ENCODE assay signal across 10 cellular contexts in the genomic region with DNA sequence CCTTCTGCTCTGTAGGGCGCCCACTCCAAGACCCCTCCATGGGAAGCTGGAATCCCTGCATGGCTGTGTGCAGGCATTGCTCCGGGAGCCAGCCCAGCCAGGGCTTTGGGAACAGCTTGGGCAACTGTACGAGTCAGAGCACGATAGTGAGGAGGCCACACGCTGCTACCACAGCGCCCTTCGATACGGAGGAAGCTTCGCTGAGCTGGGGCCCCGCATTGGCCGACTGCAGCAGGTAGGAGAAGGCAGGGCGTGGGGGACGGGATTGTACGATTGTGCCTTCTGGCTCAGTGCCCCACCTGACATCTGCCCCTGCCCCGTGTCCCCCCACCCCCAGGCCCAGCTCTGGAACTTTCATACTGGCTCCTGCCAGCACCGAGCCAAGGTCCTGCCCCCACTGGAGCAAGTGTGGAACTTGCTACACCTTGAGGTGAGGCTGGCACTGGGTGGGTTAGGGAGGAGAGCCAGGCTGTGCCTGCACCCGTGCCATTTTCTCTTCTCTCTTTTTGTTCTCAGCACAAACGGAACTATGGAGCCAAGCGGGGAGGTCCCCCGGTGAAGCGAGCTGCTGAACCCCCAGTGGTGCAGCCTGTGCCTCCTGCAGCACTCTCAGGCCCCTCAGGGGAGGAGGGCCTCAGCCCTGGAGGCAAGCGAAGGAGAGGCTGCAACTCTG. TPM values are rescaled to one million over a fixed set of nuclear protein-coding genes. Genes with fewer than 3 reads are reported as not detected.
DNase-seq lines count a peak whose midpoint lies in the region; ATAC-seq and TF ChIP-seq lines count a peak whose summit lies in the region.
"Had no signal": no experiment of that assay in that cellular context is flagged by ENCODE, and none has a peak within 500 bp of the region (broad histone marks: within the 10 kb centered on the region; RNA-seq: fewer than 3 reads in every experiment).

No MANE protein-coding gene starts in this region.

- CTCF ChIA-PET in activated naive CD4-positive, alpha-beta T cell treated with anti-CD3 and anti-CD28 coated beads for 36 hours (lab: Charles Lee): interaction anchor here (1.8 to 2.4 kb wide), 2 partner anchors 11 to 23 kb away, joined by 8 to 20 read pairs; no protein-coding TSS in a partner anchor

- H4K5ac ChIP-seq in mesendoderm (ENCODE audit: low read length): no peak overlapping the region

- intact Hi-C loops in activated naive CD4-positive, alpha-beta T cell treated with anti-CD3 and anti-CD28 coated beads for 36 hours (cut with micrococcal nuclease): loop anchor here (10.0 kb wide), 1 partner anchor 511 kb away; a partner anchor contains a TSS
- intact Hi-C loops in esophagus muscularis mucosa (cut with DNase I): no loop called here
- intact Hi-C loops in gastrocnemius medialis (cut with DNase I; ENCODE audit: low total_unique reads): loop anchor here (10.0 kb wide), 1 partner anchor 541 kb away; a partner anchor contains a TSS

- peaks cover 46% of the 10 kb centered on the region for H3K4me1 Mint-ChIP-seq in activated naive CD4-positive, alpha-beta T cell treated with anti-CD3 and anti-CD28 coated beads for 36 hours (ENCODE audit: low read depth)

- no peaks in the 10 kb centered on the region for H3K9me3 Mint-ChIP-seq in activated naive CD4-positive, alpha-beta T cell treated with anti-CD3 and anti-CD28 coated beads for 36 hours

- no peak overlapping the region for H3K4me2 ChIP-seq in mesendoderm (ENCODE audit: low read length)

- H3K18ac ChIP-seq in mesendoderm (ENCODE audit: low read length): no peak overlapping the region

- peaks cover 23% of the 10 kb centered on the region for H3K36me3 Mint-ChIP-seq in activated naive CD4-positive, alpha-beta T cell treated with anti-CD3 and anti-CD28 coated beads for 36 hours (ENCODE audit: low read depth)

- no peak overlapping the region for H3K56ac ChIP-seq in mesendoderm (ENCODE audit: low read length)

- H2BK5ac ChIP-seq in mesendoderm (ENCODE audit: low read length): no peak overlapping the region

- TF ChIP-seq EP300 in esophagus muscularis mucosa (IDR thresholded peaks at IDR 0.05): no peak

- H3K27ac ChIP-seq in WERI-Rb-1: no peak overlapping the region
- peak overlapping the region in 3 of 4 donors; percentile 97 to 98 (median 97) for H3K27ac ChIP-seq in esophagus muscularis mucosa (replicated peaks in 1 of 4)
- peak overlapping the region in 3 of 4 donors; percentile 12 to 100 (median 99) for H3K27ac ChIP-seq in gastrocnemius medialis
- H3K27ac ChIP-seq in mesendoderm (ENCODE audit: low read depth, low read length): no peak overlapping the region

- TF ChIP-seq POLR2A in esophagus muscularis mucosa (IDR thresholded peaks at IDR 0.05; ENCODE audit: low read depth): no peak
- no peak for TF ChIP-seq POLR2A in gastrocnemius medialis (IDR thresholded peaks at IDR 0.05)

- H3K4me3 ChIP-seq in WERI-Rb-1 (ENCODE audit: low read depth, low read length) (no peak overlapping the region), esophagus muscularis mucosa (peak overlapping the region in 1 of 4 donors; percentile 64), gastrocnemius medialis (no peak overlapping the region), mesendoderm (ENCODE audit: low read length) (no peak overlapping the region)

- 83% methylated on average over 14 of the region's 22 CpGs for WGBS in esophagus muscularis mucosa
- WGBS in mesendoderm (ENCODE audit: extremely low coverage, insufficient coverage, low lambda C conversion rate): no CpG with 5 or more reads among the region's 22 CpGs

- H3K23ac ChIP-seq in mesendoderm (ENCODE audit: low read length): no peak overlapping the region

- no peak for ATAC-seq in gastrocnemius medialis
- no peak for ATAC-seq in HG02588 (IDR thresholded peaks at IDR 0.05; ENCODE audit: unreplicated experiment)

- H3K27ac Mint-ChIP-seq in activated naive CD4-positive, alpha-beta T cell treated with anti-CD3 and anti-CD28 coated beads for 36 hours: peak overlapping the region; percentile 66

- H2BK120ac ChIP-seq in mesendoderm (ENCODE audit: low read depth, low read length): no peak overlapping the region

- no peaks in the 10 kb centered on the region for H3K79me1 ChIP-seq in mesendoderm (ENCODE audit: low read length)

- no peaks in the 10 kb centered on the region for H3K79me2 ChIP-seq in mesendoderm (ENCODE audit: control insufficient read depth, insufficient read depth, low read length)

- no peak for DNase-seq in activated naive CD4-positive, alpha-beta T cell treated with anti-CD3 and anti-CD28 coated beads for 36 hours
- no peak for DNase-seq in activated naive CD4-positive, alpha-beta T cell treated with Interleukin-2 at 50 U/mL for 16 hours
- DNase-seq in WERI-Rb-1 (peak; percentile 4), esophagus muscularis mucosa (ENCODE audit: extremely low spot score) (no peak), gastrocnemius medialis (peak in 1 of 2 donors; percentile 13), mesendoderm (no peak), iPS-NIHi11 (ENCODE audit: low spot score) (no peak)
- DNase-seq: anterior cingulate cortex, NCI-H1417 treated with DMSO at 0.1 percent for 48 hours had no signal

- no peaks in the 10 kb centered on the region for H3K27me3 Mint-ChIP-seq in activated naive CD4-positive, alpha-beta T cell treated with anti-CD3 and anti-CD28 coated beads for 36 hours (ENCODE audit: low read depth)

- no peak overlapping the region for H2AK5ac ChIP-seq in mesendoderm (ENCODE audit: low read length)

- H3K9me3 ChIP-seq in WERI-Rb-1 (ENCODE audit: severe bottlenecking) (no peaks in the 10 kb centered on the region), esophagus muscularis mucosa (no peaks in the 10 kb centered on the region), gastrocnemius medialis (no peaks in the 10 kb centered on the region)

- H3K27me3 ChIP-seq in WERI-Rb-1 (ENCODE audit: insufficient read depth, low read depth, severe bottlenecking) (no peaks in the 10 kb centered on the region), esophagus muscularis mucosa (no peaks in the 10 kb centered on the region), gastrocnemius medialis (no peaks in the 10 kb centered on the region), mesendoderm (ENCODE audit: insufficient read depth, low read length, poor library complexity) (no peaks in the 10 kb centered on the region)

- no peak overlapping the region for H3K9ac ChIP-seq in mesendoderm (ENCODE audit: low read length)

- H2BK15ac ChIP-seq in mesendoderm (replicated peaks; ENCODE audit: low read depth): no peak overlapping the region

- H3K4ac ChIP-seq in mesendoderm (ENCODE audit: low read depth, low read length): no peak overlapping the region

- in situ Hi-C loops in gastrocnemius medialis (cut with MboI; ENCODE audit: low sequenced_read_pairs in 4 of 4): no loop called here

- TF ChIP-seq CTCF in WERI-Rb-1 (IDR thresholded peaks at IDR 0.05; ENCODE audit: low read depth, low read length) (no peak), esophagus muscularis mucosa (IDR thresholded peaks at IDR 0.05) (no peak), gastrocnemius medialis (IDR thresholded peaks at IDR 0.05 in 4 of 5, conservative IDR thresholded peaks at IDR 0.05 in 1 of 5) (no peak)

- no peak overlapping the region for H4K8ac ChIP-seq in mesendoderm (ENCODE audit: low read depth, low read length)

- H3K4me1 ChIP-seq in esophagus muscularis mucosa (peaks cover 14 to 57% (median 44%) of the 10 kb centered on the region in 4 donors), gastrocnemius medialis (peaks cover 12 to 15% of the 10 kb centered on the region in 2 donors), mesendoderm (ENCODE audit: control insufficient read depth, low read depth, low read length) (peaks cover 3% of the 10 kb centered on the region)

- H3K36me3 ChIP-seq in WERI-Rb-1 (peaks cover 39% of the 10 kb centered on the region), esophagus muscularis mucosa (peaks cover 53 to 60% (median 59%) of the 10 kb centered on the region in 4 donors), gastrocnemius medialis (peaks cover 0 to 56% of the 10 kb centered on the region in 2 donors), mesendoderm (ENCODE audit: control insufficient read depth, insufficient read depth, low read length) (no peaks in the 10 kb centered on the region)

- peak overlapping the region; percentile 89 for H3K4me3 Mint-ChIP-seq in activated naive CD4-positive, alpha-beta T cell treated with anti-CD3 and anti-CD28 coated beads for 36 hours

RNA-seq across cellular contexts. Expression of a gene that starts 8.7 kb away (rescaled TPM):
- total RNA-seq in activated naive CD4-positive, alpha-beta T cell treated with anti-CD3 and anti-CD28 coated beads for 36 hours: 1 to 10 TPM; 1.2 to 1.5 TPM
- 10 to 100 TPM; 13.3 to 45.9 (median 42.5) TPM for total RNA-seq in esophagus muscularis mucosa
- total RNA-seq in gastrocnemius medialis: 10 to 100 TPM; 18.8 to 56.8 (median 27.9) TPM
- 2.9 TPM for polyA plus RNA-seq in mesendoderm (2013, experiment 1 of 2)
- polyA plus RNA-seq in mesendoderm (2013, experiment 2 of 2): 2.3 TPM

RNA-seq across cellular contexts. Expression of a gene that starts 11.2 kb away (rescaled TPM):
- 10 to 100 TPM; 75.0 to 75.3 TPM for total RNA-seq in activated naive CD4-positive, alpha-beta T cell treated with anti-CD3 and anti-CD28 coated beads for 36 hours
- 100 to 1,000 TPM in 2 of 4 donors, 10 to 100 TPM in 2; 61.4 to 110 (median 102) TPM for total RNA-seq in esophagus muscularis mucosa
- total RNA-seq in gastrocnemius medialis: 100 to 1,000 TPM in 2 of 4 donors, 10 to 100 TPM in 2; 57.4 to 133 (median 96.6) TPM
- 35.8 TPM for polyA plus RNA-seq in mesendoderm (2013, experiment 1 of 2)
- polyA plus RNA-seq in mesendoderm (2013, experiment 2 of 2): 33.4 TPM

RNA-seq across cellular contexts. Expression of a gene that starts 11.6 kb away (rescaled TPM):
- 1 to 10 TPM; 6.1 to 6.5 TPM for total RNA-seq in activated naive CD4-positive, alpha-beta T cell treated with anti-CD3 and anti-CD28 coated beads for 36 hours
- total RNA-seq in esophagus muscularis mucosa (10 to 100 TPM; 11.6 to 14.9 (median 12.0) TPM), gastrocnemius medialis (10 to 100 TPM in 2 of 4 donors, 1 to 10 TPM in 2; 4.1 to 14.7 (median 9.0) TPM)
- polyA plus RNA-seq in mesendoderm (2013, experiment 1 of 2): 12.7 TPM
- 13.3 TPM for polyA plus RNA-seq in mesendoderm (2013, experiment 2 of 2)

RNA-seq across cellular contexts. Expression of a gene that starts 12.2 kb away (rescaled TPM):
- 10 to 100 TPM; 22.7 to 24.1 TPM for total RNA-seq in activated naive CD4-positive, alpha-beta T cell treated with anti-CD3 and anti-CD28 coated beads for 36 hours
- total RNA-seq in esophagus muscularis mucosa (100 to 1,000 TPM in 1 of 4 donors, 10 to 100 TPM in 3; 10.8 to 101 (median 15.1) TPM), gastrocnemius medialis (1 to 10 TPM; 1.9 to 8.2 (median 4.4) TPM)
- 1.9 TPM for polyA plus RNA-seq in mesendoderm (2013, experiment 1 of 2)
- 1.8 TPM for polyA plus RNA-seq in mesendoderm (2013, experiment 2 of 2)

RNA-seq across cellular contexts. Expression of a gene that starts 42.4 kb away (rescaled TPM):
- total RNA-seq in activated naive CD4-positive, alpha-beta T cell treated with anti-CD3 and anti-CD28 coated beads for 36 hours: 100 to 1,000 TPM; 180 to 185 TPM
- total RNA-seq in esophagus muscularis mucosa: 100 to 1,000 TPM in 3 of 4 donors, 10 to 100 TPM in 1; 82.7 to 139 (median 111) TPM
- total RNA-seq in gastrocnemius medialis: 1 to 10 TPM; 5.4 to 7.7 (median 6.0) TPM
- polyA plus RNA-seq in mesendoderm (2013, experiment 1 of 2): 10.2 TPM
- 10.2 TPM for polyA plus RNA-seq in mesendoderm (2013, experiment 2 of 2)

Comparison
In these comparisons a context has a peak if more than half of its experiments do, and no peak if none do; other contexts are left out.
1. H3K27ac ChIP-seq: peak in esophagus muscularis mucosa (3 of 4) and gastrocnemius medialis (3 of 4); none in WERI-Rb-1 (single experiment) and mesendoderm (single experiment).
2. RNA of a gene that starts 8.7 kb away (total RNA-seq): 13.3 to 45.9 TPM in esophagus muscularis mucosa and 18.8 to 56.8 TPM in gastrocnemius medialis; 1.2 to 1.5 TPM in activated naive CD4-positive, alpha-beta T cell treated with anti-CD3 and anti-CD28 coated beads for 36 hours; every median in the first group is over 4 times any median in the second.